Comparison of ENCODE assay signal across 19 cellular contexts in the genomic region with DNA sequence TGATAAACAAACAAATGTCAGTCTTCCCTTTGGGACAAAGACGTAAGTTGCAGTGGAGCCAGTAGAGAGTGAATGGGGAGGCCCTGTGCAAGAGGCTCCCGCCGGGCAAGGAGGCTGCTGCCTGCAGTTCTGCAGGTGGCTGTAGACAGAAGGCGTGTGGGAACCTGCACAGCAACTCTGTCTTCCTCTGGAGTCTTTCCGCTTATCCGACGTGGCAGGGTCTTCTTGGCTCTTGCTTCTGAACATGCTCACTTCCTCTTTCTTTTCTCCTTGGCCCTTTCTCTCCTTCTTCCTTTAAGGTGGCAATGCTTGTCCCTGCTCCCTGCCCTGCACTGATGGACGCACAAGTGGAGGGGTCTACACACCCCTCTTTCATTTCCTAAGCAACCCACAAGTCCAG.
DNase-seq lines count a peak whose midpoint lies in the region; ATAC-seq, FAIRE-seq and TF ChIP-seq lines count a peak whose summit lies in the region.
"Had no signal": no experiment of that assay in that cellular context is flagged by ENCODE, and none has a peak within 500 bp of the region (broad histone marks: within the 10 kb centered on the region; RNA-seq: fewer than 3 reads in every experiment).

No MANE protein-coding gene starts in this region.

- no TSS peak for BruUV-seq in HepG2 (replicated peaks; lab: Mats Ljungman, UMichigan)

- no peaks in the 10 kb centered on the region for H3K36me3 ChIP-seq in right lobe of liver
- peaks cover 9 to 35% of the 10 kb centered on the region in 2 experiments for H3K36me3 ChIP-seq in HepG2 (replicated peaks in 1 of 2; ENCODE audit: control insufficient read depth in 1 of 2, insufficient read depth in 2 of 2, low read length in 2 of 2)
- no peaks in the 10 kb centered on the region for H3K36me3 ChIP-seq in keratinocyte (ENCODE audit: control insufficient read depth in 2 of 2, extremely low read depth in 1 of 2, insufficient read depth in 2 of 2, low read length in 2 of 2)
- H3K36me3 ChIP-seq in Peyer's patch = no peaks in the 10 kb centered on the region
- H3K36me3 ChIP-seq: pancreas had no signal

- no peaks in the 10 kb centered on the region for H3K27me3 Mint-ChIP-seq in T-helper 17 cell

- H3K27me3 ChIP-seq in right lobe of liver (no peaks in the 10 kb centered on the region), HepG2 (ENCODE audit: control insufficient read depth in 1 of 2, insufficient read depth in 2 of 2, low read length in 2 of 2) (no peaks in the 10 kb centered on the region), keratinocyte (ENCODE audit: control insufficient read depth, extremely low read depth, insufficient read depth, low read length) (no peaks in the 10 kb centered on the region), Peyer's patch (no peaks in the 10 kb centered on the region)
- H3K27me3 ChIP-seq: pancreas, tibial artery had no signal

- no peak overlapping the region for H3K4me2 ChIP-seq in HepG2 (ENCODE audit: low read depth, low read length)
- peak overlapping the region; percentile 71 for H3K4me2 ChIP-seq in keratinocyte (ENCODE audit: control insufficient read depth, extremely low read depth, insufficient read depth, low read depth, low read length)
- H3K4me2 ChIP-seq: smooth muscle cell had no signal

- no peak overlapping the region for H3K4me3 ChIP-seq in right lobe of liver
- no peak overlapping the region for H3K4me3 ChIP-seq in HepG2 (replicated peaks in 1 of 3; ENCODE audit: insufficient read depth in 1 of 3, low read depth in 2 of 3, low read length in 3 of 3)
- peak overlapping the region in 1 of 3 experiments; percentile 44 for H3K4me3 ChIP-seq in keratinocyte (ENCODE audit: control insufficient read depth in 2 of 3, extremely low read depth in 1 of 3, insufficient read depth in 2 of 3, low read depth in 1 of 3, low read length in 3 of 3)
- H3K4me3 ChIP-seq in Peyer's patch = no peak overlapping the region
- H3K4me3 ChIP-seq: pancreas, smooth muscle cell, tibial artery had no signal

- H3K4me3 Mint-ChIP-seq in T-helper 17 cell = no peak overlapping the region

- H2AFZ ChIP-seq in HepG2 (ENCODE audit: low read length) (no peak overlapping the region), keratinocyte (ENCODE audit: control insufficient read depth, low read length) (peak overlapping the region; percentile 27)

- FAIRE-seq in HepG2 (lab: Jason Lieb, UNC) (no peak), keratinocyte (lab: Jason Lieb, UNC) (peak; percentile 29)
- FAIRE-seq: kidney, pancreas, RCC 7860 had no signal

- 57% methylated on average over 5 of the region's 8 CpGs for WGBS in right lobe of liver (ENCODE audit: insufficient coverage, low coverage, low lambda C conversion rate, missing lambda C conversion rate)
- 93% methylated on average over 8 of the region's 8 CpGs for WGBS in HepG2 (ENCODE audit: low lambda C conversion rate)

- peaks cover 0 to 79% (median 45%) of the 10 kb centered on the region in 4 donors for H3K4me1 ChIP-seq in right lobe of liver
- H3K4me1 ChIP-seq in HepG2 (ENCODE audit: insufficient read depth, low read length) = peaks cover 87% of the 10 kb centered on the region
- peaks cover 50% of the 10 kb centered on the region for H3K4me1 ChIP-seq in keratinocyte (ENCODE audit: control insufficient read depth, extremely low read depth, insufficient read depth, low read length)
- no peaks in the 10 kb centered on the region for H3K4me1 ChIP-seq in Peyer's patch

- TF ChIP-seq POLR2A in right lobe of liver (IDR thresholded peaks at IDR 0.05) = no peak
- TF ChIP-seq POLR2A in HepG2 (IDR thresholded peaks at IDR 0.05; ENCODE audit: insufficient read depth in 1 of 2, low read depth in 2 of 2, low read length in 2 of 2) = no peak
- no peak for TF ChIP-seq POLR2A in Peyer's patch (IDR thresholded peaks at IDR 0.05)

- POLR2A ChIA-PET in HepG2 (lab: Yijun Ruan, JAX) = no interaction called here

- no peak overlapping the region for H3K9ac ChIP-seq in HepG2 (ENCODE audit: insufficient read depth, low read depth, low read length)
- H3K9ac ChIP-seq in keratinocyte (ENCODE audit: control insufficient read depth, extremely low read depth, insufficient read depth, low read length) = peak overlapping the region; percentile 23

- peaks cover 7% of the 10 kb centered on the region for H3K36me3 Mint-ChIP-seq in T-helper 17 cell (ENCODE audit: low read depth)

- H3K4me1 Mint-ChIP-seq in T-helper 17 cell = peaks cover 30% of the 10 kb centered on the region

- peak overlapping the region; percentile 51 for H3K27ac Mint-ChIP-seq in T-helper 17 cell

- no peak for TF ChIP-seq CTCF in right lobe of liver (IDR thresholded peaks at IDR 0.05)
- no peak for TF ChIP-seq CTCF in HepG2 (CRISPR knock-in tag; IDR thresholded peaks at IDR 0.05)
- no peak for TF ChIP-seq CTCF in keratinocyte (optimal IDR thresholded peaks at IDR 0.05 in 1 of 3, IDR thresholded peaks at IDR 0.05 in 1 of 3, conservative IDR thresholded peaks at IDR 0.05 in 1 of 3; ENCODE audit: extremely low read depth in 1 of 3, insufficient read depth in 2 of 3, low read length in 3 of 3)
- no peak for TF ChIP-seq CTCF in Peyer's patch (IDR thresholded peaks at IDR 0.05)

- dilution Hi-C loops in keratinocyte (cut with MboI; ENCODE audit: extremely low pct_ligation_motif_present, low sequenced_read_pairs) = no loop called here

- DNase-seq in right lobe of liver = no peak
- DNase-seq in HepG2 (ENCODE audit: low spot score) = no peak
- DNase-seq in T-helper 17 cell = no peak
- DNase-seq in keratinocyte (ENCODE audit: low read depth, low spot score) = no peak
- DNase-seq in NCI-H1436 treated with DMSO at 0.1 percent for 48 hours (lab: John Stamatoyannopoulos, UW) = no peak
- DNase-seq in Peyer's patch = no peak
- DNase-seq: Calu3; central memory CD4-positive, alpha-beta T cell; effector CD8-positive, alpha-beta T cell; GDM1; kidney; NCI-H2081 treated with DMSO at 0.1 percent for 48 hours; pancreas; tibial artery; WERI-Rb-1 had no signal

- in situ Hi-C loops in HepG2 (cut with HindIII; ENCODE audit: extremely low pct_ligation_motif_present, low pct_unique_long_range_greater_than_20kb) = no loop called here

- intact Hi-C loops in right lobe of liver (cut with DNase I) = no loop called here
- intact Hi-C loops in HepG2 (cut with micrococcal nuclease; ENCODE audit: unreplicated experiment) = loop anchor here (10.0 kb wide), 1 partner anchor 89 kb away; no protein-coding TSS in a partner anchor

- no peak for TF ChIP-seq RAD21 in HepG2 (CRISPR knock-in tag; IDR thresholded peaks at IDR 0.05)

- ATAC-seq in right lobe of liver (no peak), HepG2 (no peak), T-helper 17 cell (no peak), HG03280 (IDR thresholded peaks at IDR 0.05; ENCODE audit: unreplicated experiment) (no peak)
- ATAC-seq: pancreas had no signal

- CTCF ChIA-PET in HepG2 (lab: Yijun Ruan, JAX; ENCODE audit: low intra/inter-chr PET ratio, low total read pairs) = no interaction called here

- no peaks in the 10 kb centered on the region for H3K9me1 ChIP-seq in keratinocyte (ENCODE audit: control insufficient read depth, extremely low read depth, insufficient read depth, low read length)

- H4K20me1 ChIP-seq in HepG2 (ENCODE audit: insufficient read depth, low read length) = no peaks in the 10 kb centered on the region
- H4K20me1 ChIP-seq in keratinocyte (ENCODE audit: control insufficient read depth, extremely low read depth, insufficient read depth, low read length) = no peaks in the 10 kb centered on the region

- peak overlapping the region in 2 of 3 donors; percentile 8 to 62 for H3K27ac ChIP-seq in right lobe of liver
- no peak overlapping the region for H3K27ac ChIP-seq in HepG2 (ENCODE audit: extremely low read length, insufficient read depth, low read length)
- H3K27ac ChIP-seq in keratinocyte (ENCODE audit: control insufficient read depth, insufficient read depth, low read length) = peak overlapping the region; percentile 61
- H3K27ac ChIP-seq in temporal lobe (ENCODE audit: low read depth, low read length) = peak overlapping the region; percentile 94
- H3K27ac ChIP-seq in Peyer's patch = no peak overlapping the region
- H3K27ac ChIP-seq: pancreas, tibial artery, WERI-Rb-1 had no signal

- TF ChIP-seq EP300 in HepG2 (IDR thresholded peaks at IDR 0.05; ENCODE audit: low read depth in 2 of 2, low read length in 2 of 2) (no peak), HepG2 (CRISPR knock-in tag; IDR thresholded peaks at IDR 0.05; ENCODE audit: borderline replicate concordance) (no peak)

- H3K9me3 ChIP-seq in right lobe of liver (no peaks in the 10 kb centered on the region), HepG2 (ENCODE audit: low read length) (no peaks in the 10 kb centered on the region), T-helper 17 cell (ENCODE audit: control insufficient read depth, low read length, poor library complexity, severe bottlenecking) (no peaks in the 10 kb centered on the region), keratinocyte (ENCODE audit: control insufficient read depth, low read depth, low read length) (no peaks in the 10 kb centered on the region), Peyer's patch (no peaks in the 10 kb centered on the region)
- H3K9me3 ChIP-seq: pancreas, tibial artery had no signal

- peaks cover 7% of the 10 kb centered on the region for H3K79me2 ChIP-seq in HepG2 (ENCODE audit: insufficient read depth, low read length)
- peaks cover 19% of the 10 kb centered on the region for H3K79me2 ChIP-seq in keratinocyte (ENCODE audit: control insufficient read depth, insufficient read depth, low read length)

TF ChIP-seq in HepG2, 621 proteins besides CTCF, POLR2A, EP300 and RAD21:
- TF ChIP-seq ATF5 (CRISPR knock-in tag; IDR thresholded peaks at IDR 0.05; ENCODE audit: low read depth) (no peak), JUNB (CRISPR knock-in tag; IDR thresholded peaks at IDR 0.05; ENCODE audit: borderline replicate concordance) (no peak), HMGA1 (CRISPR knock-in tag; conservative IDR thresholded peaks at IDR 0.05) (no peak), ZNF430 (CRISPR knock-in tag; IDR thresholded peaks at IDR 0.05) (no peak), HMG20A (CRISPR knock-in tag; IDR thresholded peaks at IDR 0.05; ENCODE audit: borderline replicate concordance) (no peak), RFX5 (IDR thresholded peaks at IDR 0.05; ENCODE audit: low read depth, low read length) (no peak), ZNF713 (CRISPR knock-in tag; IDR thresholded peaks at IDR 0.05) (no peak), ZNF510 (CRISPR knock-in tag; IDR thresholded peaks at IDR 0.05; ENCODE audit: low read depth) (no peak), ZNF441 (CRISPR knock-in tag; IDR thresholded peaks at IDR 0.05; ENCODE audit: borderline replicate concordance) (no peak)

Comparison
In these comparisons a context has a peak if more than half of its experiments do, and no peak if none do; other contexts are left out.
1. H3K27ac ChIP-seq: peak in right lobe of liver (2 of 3), keratinocyte (single experiment) and temporal lobe (single experiment); none in HepG2 (single experiment) and Peyer's patch (0 of 4).